Comparison of ENCODE assay signal across 9 cellular contexts in the genomic region with DNA sequence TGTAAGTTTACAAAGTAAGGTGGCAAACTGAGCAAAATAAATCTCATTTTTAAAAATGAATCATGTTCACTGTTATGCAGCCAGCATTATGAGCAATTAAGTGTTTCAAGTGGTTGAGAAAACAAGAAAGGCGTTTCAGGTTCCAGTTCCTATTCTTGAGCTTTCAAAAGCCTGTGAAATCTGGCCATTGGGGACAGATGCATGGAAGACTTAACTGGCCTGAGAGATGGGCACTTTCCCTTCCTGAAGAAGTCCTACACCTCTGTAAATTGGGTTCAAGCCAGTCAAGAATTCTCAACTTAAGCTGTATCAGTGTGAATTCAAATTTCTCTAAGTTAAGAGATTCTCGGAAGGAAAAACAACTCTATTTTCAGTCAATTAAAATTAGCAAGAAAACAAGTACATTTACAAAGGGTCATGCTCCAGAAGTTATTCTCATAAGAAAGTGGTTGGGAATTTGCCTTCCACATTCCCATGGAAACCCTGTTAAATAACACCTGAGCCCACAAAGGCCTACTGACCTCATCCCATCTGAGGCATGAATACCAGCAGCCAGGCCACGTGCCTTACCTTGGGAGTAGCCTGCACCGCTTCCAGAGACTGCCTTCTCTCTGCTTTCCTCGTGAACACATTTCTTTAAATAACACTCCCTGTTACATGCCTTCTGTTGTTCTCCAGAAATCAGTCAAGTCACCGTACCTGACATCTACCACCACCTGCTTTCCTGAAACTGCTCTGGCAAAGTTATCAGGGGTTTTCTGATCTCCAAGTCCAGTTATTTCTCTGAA. TPM values are rescaled to one million over a fixed set of nuclear protein-coding genes. Genes with fewer than 3 reads are reported as not detected.
DNase-seq lines count a peak whose midpoint lies in the region; ATAC-seq, FAIRE-seq and TF ChIP-seq lines count a peak whose summit lies in the region.
"Had no signal": no experiment of that assay in that cellular context is flagged by ENCODE, and none has a peak within 500 bp of the region (broad histone marks: within the 10 kb centered on the region; RNA-seq: fewer than 3 reads in every experiment).

No MANE protein-coding gene starts in this region.

- FAIRE-seq in H54 (lab: Jason Lieb, UNC): no peak

- intact Hi-C loops in Calu3 (cut with micrococcal nuclease; ENCODE audit: unreplicated experiment): no loop called here

- DNase-seq in Calu3 (peak; percentile 53), H54 (ENCODE audit: insufficient read length, low spot score) (no peak), NCI-H1092 (lab: John Stamatoyannopoulos, UW) (no peak)
- DNase-seq in activated CD8-positive, alpha-beta memory T cell treated with anti-CD3 and anti-CD28 coated beads, Interleukin-2, amount 50 U/mL, for 48 hours: no peak

- H3K9me3 Mint-ChIP-seq in Calu3 (ENCODE audit: low read depth, unreplicated experiment): peaks cover 4% of the 10 kb centered on the region
- peaks cover 7% of the 10 kb centered on the region for H3K9me3 Mint-ChIP-seq in stimulated activated memory B cell treated with anti-CD40 and anti-IgM and Interleukin-4, amounts not matched to agents 10 μg/mL and 1 μg/mL and 100 μg/mL, for 72 hours

- CTCF ChIA-PET in Calu3 (lab: Charles Lee): interaction anchor here (0.6 kb wide), 1 partner anchor 12 kb away, joined by 4 read pairs; no protein-coding TSS in a partner anchor

- H3K4me1 Mint-ChIP-seq in Calu3 (ENCODE audit: low read depth, unreplicated experiment): peaks cover 28% of the 10 kb centered on the region
- peaks cover 53% of the 10 kb centered on the region for H3K4me1 Mint-ChIP-seq in stimulated activated memory B cell treated with anti-CD40 and anti-IgM and Interleukin-4, amounts not matched to agents 10 μg/mL and 1 μg/mL and 100 μg/mL, for 72 hours

- peaks cover 14% of the 10 kb centered on the region for H3K36me3 Mint-ChIP-seq in Calu3 (ENCODE audit: insufficient read depth, unreplicated experiment)
- H3K36me3 Mint-ChIP-seq in stimulated activated memory B cell treated with anti-CD40 and anti-IgM and Interleukin-4, amounts not matched to agents 10 μg/mL and 1 μg/mL and 100 μg/mL, for 72 hours: peaks cover 14% of the 10 kb centered on the region

- H3K4me3 Mint-ChIP-seq in Calu3 (ENCODE audit: low read depth, unreplicated experiment): peak overlapping the region; percentile 40
- no peak overlapping the region for H3K4me3 Mint-ChIP-seq in stimulated activated memory B cell treated with anti-CD40 and anti-IgM and Interleukin-4, amounts not matched to agents 10 μg/mL and 1 μg/mL and 100 μg/mL, for 72 hours

- no TSS peak for BruUV-seq in Calu3 (replicated peaks; lab: Mats Ljungman, UMichigan)

- ATAC-seq in GM19438 (IDR thresholded peaks at IDR 0.05; ENCODE audit: low read depth, unreplicated experiment): peak; percentile 70
- ATAC-seq in HG03354 (IDR thresholded peaks at IDR 0.05; ENCODE audit: poor library complexity, severe bottlenecking, unreplicated experiment): peak; percentile 76
- peak; percentile 68 for ATAC-seq in stimulated activated memory B cell treated with anti-CD40 and anti-IgM and Interleukin-4, amounts not matched to agents 10 μg/mL and 1 μg/mL and 100 μg/mL, for 72 hours

- H3K27ac Mint-ChIP-seq in Calu3 (ENCODE audit: unreplicated experiment): peak overlapping the region; percentile 96
- H3K27ac Mint-ChIP-seq in stimulated activated memory B cell treated with anti-CD40 and anti-IgM and Interleukin-4, amounts not matched to agents 10 μg/mL and 1 μg/mL and 100 μg/mL, for 72 hours: peak overlapping the region; percentile 55

- no peak for TF ChIP-seq CTCF in Calu3 (IDR thresholded peaks at IDR 0.05; ENCODE audit: unreplicated experiment)

- H3K27ac ChIP-seq in angular gyrus (ENCODE audit: low read depth, low read length): peak overlapping the region; percentile 58
- H3K27ac ChIP-seq: parathyroid adenoma had no signal

- H3K27me3 Mint-ChIP-seq in Calu3 (ENCODE audit: unreplicated experiment): no peaks in the 10 kb centered on the region
- no peaks in the 10 kb centered on the region for H3K27me3 Mint-ChIP-seq in stimulated activated memory B cell treated with anti-CD40 and anti-IgM and Interleukin-4, amounts not matched to agents 10 μg/mL and 1 μg/mL and 100 μg/mL, for 72 hours

- no peak for TF ChIP-seq POLR2A in H54 (IDR thresholded peaks at IDR 0.05; ENCODE audit: low read depth, low read length)

RNA-seq across cellular contexts. Expression of gene MAP3K5, which starts 19.4 kb away (rescaled TPM):
- total RNA-seq in Calu3 (2022): 15.3 and 15.8 TPM in 2 replicates

RNA-seq across cellular contexts. Expression of gene PEX7, which starts 49.5 kb away (rescaled TPM):
- total RNA-seq in Calu3 (2022): 3.9 and 5.1 TPM in 2 replicates
